In genomic region chr11:122103366-122103765, GRCh38 we compare ENCODE assay signal across 19 cellular contexts. TPM values are rescaled to one million over a fixed set of nuclear protein-coding genes. Genes with fewer than 3 reads are reported as not detected.
DNase-seq lines count a peak whose midpoint lies in the region; ATAC-seq, FAIRE-seq and TF ChIP-seq lines count a peak whose summit lies in the region.
"Had no signal": no experiment of that assay in that cellular context is flagged by ENCODE, and none has a peak within 500 bp of the region (broad histone marks: within the 10 kb centered on the region; RNA-seq: fewer than 3 reads in every experiment).

No MANE protein-coding gene starts in this region.

- CTCF ChIA-PET in AG04450 (lab: Charles Lee), result interaction anchor here (2.8 to 5.5 kb wide), 2 partner anchors 9 to 448 kb away, joined by 10 to 34 read pairs; no protein-coding TSS in a partner anchor
- CTCF ChIA-PET in PC-3 (lab: Charles Lee), result interaction anchor here (1.8 kb wide), 1 partner anchor 448 kb away, joined by 7 read pairs; no protein-coding TSS in a partner anchor

- no peak overlapping the region; the same call in 1 of the 2 replicates for H3K9ac ChIP-seq in PC-3 (ENCODE audit: low read length)
- H3K9ac ChIP-seq in kidney (ENCODE audit: low read length in 2 of 2), result no peak overlapping the region

- H3K4me2 ChIP-seq in PC-3 (ENCODE audit: low read length) (peak overlapping the region; percentile 14; the same call in 1 of the 2 replicates), osteoblast (ENCODE audit: insufficient read depth, low read length) (peak overlapping the region; percentile 78)

- H3F3A ChIP-seq in PC-3 (ENCODE audit: low read length, unreplicated experiment), result peaks cover 25% of the 10 kb centered on the region

- no peak for FAIRE-seq in kidney (lab: Jason Lieb, UNC)

- H4K20me1 ChIP-seq in PC-3 (ENCODE audit: low read length), result peaks cover 51% of the 10 kb centered on the region
- H4K20me1 ChIP-seq in osteoblast (ENCODE audit: insufficient read depth, low read length), result peaks cover 62% of the 10 kb centered on the region

- H3K27ac ChIP-seq in AG04450 (ENCODE audit: low read depth, low read length) (peak overlapping the region; percentile 43), PC-3 (ENCODE audit: low read length) (peak overlapping the region; percentile 69), coronary artery (peak overlapping the region; percentile 25 to 94), osteoblast (ENCODE audit: low read depth, low read length) (peak overlapping the region; percentile 70), kidney (ENCODE audit: low read depth in 2 of 2, low read length in 2 of 2) (no peak overlapping the region)
- H3K27ac ChIP-seq: adrenal gland, psoas muscle had no signal

- H3K4me3 ChIP-seq in AG04450 (ENCODE audit: low read depth, low read length), result no peak overlapping the region
- H3K4me3 ChIP-seq in PC-3 (ENCODE audit: low read length), result no peak overlapping the region
- no peak overlapping the region for H3K4me3 ChIP-seq in coronary artery
- H3K4me3 ChIP-seq in osteoblast (ENCODE audit: insufficient read depth, low read length), result peak overlapping the region; percentile 86
- H3K4me3 ChIP-seq in kidney (ENCODE audit: low read length in 2 of 2), result no peak overlapping the region
- H3K4me3 ChIP-seq: adrenal gland, psoas muscle had no signal

- BruUV-seq in PC-3 (replicated peaks; lab: Mats Ljungman, UMichigan), result no TSS peak

- H3K9me3 ChIP-seq in AG04450 (ENCODE audit: control insufficient read depth, insufficient read depth, low read length) (no peaks in the 10 kb centered on the region), PC-3 (ENCODE audit: low read length) (no peaks in the 10 kb centered on the region), osteoblast (ENCODE audit: low read depth, low read length) (no peaks in the 10 kb centered on the region), kidney (ENCODE audit: control insufficient read depth in 1 of 2, low read length in 2 of 2) (no peaks in the 10 kb centered on the region)
- H3K9me3 ChIP-seq: adrenal gland, psoas muscle had no signal

- H3K36me3 ChIP-seq in PC-3 (ENCODE audit: low read depth, low read length) (peaks cover 79% of the 10 kb centered on the region), osteoblast (ENCODE audit: insufficient read depth, low read length) (peaks cover 76% of the 10 kb centered on the region), kidney (ENCODE audit: control insufficient read depth in 1 of 2, insufficient read depth in 2 of 2, low read length in 2 of 2) (no peaks in the 10 kb centered on the region)
- H3K36me3 ChIP-seq: adrenal gland had no signal

- no peak for DNase-seq in AG04450 (ENCODE audit: low read depth, low spot score)
- DNase-seq in PC-3, result no peak
- DNase-seq in coronary artery (ENCODE audit: low spot score), result no peak
- peak; percentile 54 for DNase-seq in osteoblast (ENCODE audit: insufficient read length, low spot score, missing footprints)
- DNase-seq in sciatic nerve (ENCODE audit: low spot score), result no peak
- no peak for DNase-seq in activated T-cell treated with anti-CD3 and anti-CD28 coated beads for 4 hours
- DNase-seq in kidney, result no peak
- DNase-seq: adrenal gland; CD8-positive, alpha-beta memory T cell; cortex of kidney; DND-41; erythroblast; NCI-H446 treated with DMSO at 0.1 percent for 48 hours; psoas muscle; SIG-M5; stimulated activated naive B cell treated with anti-CD40 and anti-IgM and Interleukin-4, amounts not matched to agents 10 μg/mL and 1 μg/mL and 100 μg/mL, for 72 hours; T-helper 2 cell had no signal

- POLR2A ChIA-PET in AG04450 (lab: Yijun Ruan, JAX) (interaction anchor here (0.9 to 1.0 kb wide), 2 partner anchors 19 to 93 kb away, joined by 3 to 5 read pairs; no protein-coding TSS in a partner anchor), PC-3 (lab: Charles Lee; ENCODE audit: unreplicated experiment) (no interaction called here)

- TF ChIP-seq CTCF in AG04450 (IDR thresholded peaks at IDR 0.05; ENCODE audit: low read depth, low read length), result no peak
- TF ChIP-seq CTCF in PC-3 (conservative IDR thresholded peaks at IDR 0.05; ENCODE audit: low read depth, low read length), result no peak
- TF ChIP-seq CTCF in coronary artery (IDR thresholded peaks at IDR 0.05), result no peak
- no peak for TF ChIP-seq CTCF in osteoblast (IDR thresholded peaks at IDR 0.05; ENCODE audit: extremely low read depth, low read depth, low read length)
- TF ChIP-seq CTCF in kidney (IDR thresholded peaks at IDR 0.05; ENCODE audit: borderline replicate concordance, extremely low read depth, insufficient read depth), result no peak

- no peak for ATAC-seq in PC-3
- no peak for ATAC-seq in sciatic nerve
- ATAC-seq in HG02642 (IDR thresholded peaks at IDR 0.05; ENCODE audit: poor library complexity, unreplicated experiment), result no peak
- ATAC-seq: activated T-helper 17 cell treated with anti-CD3 and anti-CD28 coated beads, Interleukin-2, amount 50 U/mL, for 72 hours; psoas muscle; stimulated activated naive B cell treated with anti-CD40 and anti-IgM and Interleukin-4, amounts not matched to agents 10 μg/mL and 1 μg/mL and 100 μg/mL, for 72 hours had no signal

- H2AFZ ChIP-seq in PC-3 (ENCODE audit: low read length) (no peak overlapping the region), osteoblast (ENCODE audit: low read length) (no peak overlapping the region)

- H3K27me3 ChIP-seq in AG04450 (ENCODE audit: control insufficient read depth, insufficient read depth, low read length) (no peaks in the 10 kb centered on the region), PC-3 (ENCODE audit: low read length) (no peaks in the 10 kb centered on the region), osteoblast (ENCODE audit: insufficient read depth, low read length) (no peaks in the 10 kb centered on the region)
- H3K27me3 ChIP-seq: adrenal gland had no signal

- peaks cover 94% of the 10 kb centered on the region for H3K79me2 ChIP-seq in PC-3 (ENCODE audit: low read length)
- H3K79me2 ChIP-seq in osteoblast (ENCODE audit: insufficient read depth, low read length), result peaks cover 99% of the 10 kb centered on the region

- no peaks in the 10 kb centered on the region for H3K9me2 ChIP-seq in PC-3 (replicated peaks; ENCODE audit: low read length)

- H3K4me1 ChIP-seq in PC-3 (ENCODE audit: insufficient read depth, low read length) (peaks cover 89% of the 10 kb centered on the region), osteoblast (ENCODE audit: insufficient read depth, low read length) (peaks cover 77% of the 10 kb centered on the region), kidney (ENCODE audit: control insufficient read depth in 1 of 2, insufficient read depth in 1 of 2, low read depth in 1 of 2, low read length in 2 of 2) (no peaks in the 10 kb centered on the region)

- intact Hi-C loops in PC-3 (cut with micrococcal nuclease), result loop anchor here (5.0 kb wide), 3 partner anchors 34 to 404 kb away; no protein-coding TSS in a partner anchor
- intact Hi-C loops in sciatic nerve (cut with DNase I), result loop anchor here (5.0 to 10.0 kb wide), 2 partner anchors 101 to 446 kb away; no protein-coding TSS in a partner anchor
- intact Hi-C loops in kidney (cut with DNase I), result no loop called here

RNA-seq across cellular contexts. Expression of gene BLID, which starts 12.6 kb away (rescaled TPM):
- polyA plus RNA-seq in AG04450 (2011; rRNA removed) (0.48 and 0.94 TPM in 2 replicates), kidney (ENCODE audit: insufficient read depth, low read depth, low replicate concordance) (not detected)
- 19.8 and 30.4 TPM in 2 replicates for polyA minus RNA-seq in AG04450 (2011; rRNA and poly(A)+ RNA removed)
- total RNA-seq in PC-3 (2014; rRNA removed) (5.4 and 5.7 TPM in 2 replicates), osteoblast (18.1 and 20.0 TPM in 2 replicates), sciatic nerve (9.3 TPM), kidney (not detected)
- total RNA-seq: activated T-helper 17 cell treated with anti-CD3 and anti-CD28 coated beads, Interleukin-2, amount 50 U/mL, for 72 hours; CD8-positive, alpha-beta memory T cell had no signal
- polyA plus RNA-seq: adrenal gland; CD8-positive, alpha-beta memory T cell had no signal

Comparison
In these comparisons a context has a peak if more than half of its experiments do, and no peak if none do; other contexts are left out.
1. H3K27ac ChIP-seq: peak in AG04450 (single experiment), PC-3 (single experiment), coronary artery (2 of 2) and osteoblast (single experiment); none in kidney (0 of 2).